20 cellular contexts compared by ENCODE assay signal in genomic region chr7:138784692-138785091, GRCh38. TPM values are rescaled to one million over a fixed set of nuclear protein-coding genes. Genes with fewer than 3 reads are reported as not detected.
A peak's percentile ranks its signal among the peaks of the same experiment; 100 is the strongest.
DNase-seq lines count a peak whose midpoint lies in the region; ATAC-seq and TF ChIP-seq lines count a peak whose summit lies in the region.
"Had no signal": no experiment of that assay in that cellular context is flagged by ENCODE, and none has a peak within 500 bp of the region (broad histone marks: within the 10 kb centered on the region; RNA-seq: fewer than 3 reads in every experiment).

No MANE protein-coding gene starts in this region.

- H3K4me3 Mint-ChIP-seq in MCF 10A (ENCODE audit: unreplicated experiment) = no peak overlapping the region
- no peak overlapping the region for H3K4me3 Mint-ChIP-seq in activated T-helper 17 cell treated with anti-CD3 and anti-CD28 coated beads, Interleukin-2, amount 50 U/mL, for 72 hours
- H3K4me3 Mint-ChIP-seq: CD4-positive, alpha-beta T cell; stimulated activated naive B cell treated with anti-CD40 and anti-IgM and Interleukin-4, amounts not matched to agents 10 μg/mL and 1 μg/mL and 100 μg/mL, for 72 hours; T-helper 1 cell treated with Interleukin-12 subunit alpha and Interleukin-12 subunit beta and Interleukin-4 antibody, amounts not matched to agents 30 μg/mL and 1 μg/mL, for 36 hours had no signal

- H3K9me3 Mint-ChIP-seq in MCF 10A (ENCODE audit: unreplicated experiment) = peaks cover 16% of the 10 kb centered on the region
- peaks cover 10% of the 10 kb centered on the region for H3K9me3 Mint-ChIP-seq in activated T-helper 17 cell treated with anti-CD3 and anti-CD28 coated beads, Interleukin-2, amount 50 U/mL, for 72 hours

- BruUV-seq in MCF 10A (replicated peaks; lab: Mats Ljungman, UMichigan) = no TSS peak

- DNase-seq in NCI-H2029 treated with DMSO at 0.1 percent for 48 hours (lab: John Stamatoyannopoulos, UW) = peak; percentile 76
- DNase-seq in MCF 10A (ENCODE audit: unreplicated experiment) = peak; percentile 69
- DNase-seq in iris pigment epithelial cell (ENCODE audit: low read depth) = peak; percentile 18
- no peak for DNase-seq in mesenteric fat pad (ENCODE audit: low spot score)
- no peak for DNase-seq in KG1 (lab: John Stamatoyannopoulos, UW)
- DNase-seq in GM10248 (ENCODE audit: extremely low spot score) = no peak
- DNase-seq: activated CD4-positive, alpha-beta T cell treated with anti-CD3 and anti-CD28 coated beads for 1 hour; adrenal gland; CD4-positive, alpha-beta T cell; colonic mucosa; head of caudate nucleus; kidney glomerular epithelial cell; MG63; RPMI8226; small intestine; stimulated activated CD4-positive, alpha-beta T cell treated with anti-CD3 and anti-CD28 coated beads, Interleukin-4, amount 100 ng/mL, for 1 hour; stimulated activated naive B cell treated with anti-CD40 and anti-IgM and Interleukin-4, amounts not matched to agents 10 μg/mL and 1 μg/mL and 100 μg/mL, for 72 hours had no signal

- intact Hi-C loops in MCF 10A (cut with micrococcal nuclease) = no loop called here

- H3K27me3 Mint-ChIP-seq in MCF 10A (ENCODE audit: insufficient read depth, unreplicated experiment) = no peaks in the 10 kb centered on the region
- H3K27me3 Mint-ChIP-seq in activated T-helper 17 cell treated with anti-CD3 and anti-CD28 coated beads, Interleukin-2, amount 50 U/mL, for 72 hours = peaks cover 18% of the 10 kb centered on the region

- CTCF ChIA-PET in MCF 10A (lab: Yijun Ruan, JAX) (interaction anchor here (0.5 to 0.7 kb wide), 2 partner anchors 28 to 56 kb away, joined by 4 to 6 read pairs; no protein-coding TSS in a partner anchor), GM10248 (lab: Yijun Ruan, JAX) (no interaction called here)

- TF ChIP-seq CTCF in MCF 10A (IDR thresholded peaks at IDR 0.05; ENCODE audit: unreplicated experiment) (no peak), GM10248 (IDR thresholded peaks at IDR 0.05; ENCODE audit: control extremely low read depth, extremely low read depth, low read depth, missing control alignments) (no peak)

- POLR2A ChIA-PET in MCF 10A (lab: Yijun Ruan, JAX) (no interaction called here), GM10248 (lab: Yijun Ruan, JAX) (no interaction called here)

- H3K27ac Mint-ChIP-seq in MCF 10A (ENCODE audit: low read depth, unreplicated experiment) = peak overlapping the region; percentile 4
- H3K27ac Mint-ChIP-seq in activated T-helper 17 cell treated with anti-CD3 and anti-CD28 coated beads, Interleukin-2, amount 50 U/mL, for 72 hours = no peak overlapping the region
- H3K27ac Mint-ChIP-seq: CD4-positive, alpha-beta T cell; stimulated activated naive B cell treated with anti-CD40 and anti-IgM and Interleukin-4, amounts not matched to agents 10 μg/mL and 1 μg/mL and 100 μg/mL, for 72 hours; T-helper 1 cell treated with Interleukin-12 subunit alpha and Interleukin-12 subunit beta and Interleukin-4 antibody, amounts not matched to agents 30 μg/mL and 1 μg/mL, for 36 hours had no signal

- no peak for ATAC-seq in activated T-helper 17 cell treated with anti-CD3 and anti-CD28 coated beads, Interleukin-2, amount 50 U/mL, for 72 hours (replicated peaks)
- ATAC-seq: stimulated activated naive B cell treated with anti-CD40 and anti-IgM and Interleukin-4, amounts not matched to agents 10 μg/mL and 1 μg/mL and 100 μg/mL, for 72 hours had no signal

- H3K36me3 Mint-ChIP-seq in MCF 10A (ENCODE audit: insufficient read depth, unreplicated experiment) = no peaks in the 10 kb centered on the region
- no peaks in the 10 kb centered on the region for H3K36me3 Mint-ChIP-seq in activated T-helper 17 cell treated with anti-CD3 and anti-CD28 coated beads, Interleukin-2, amount 50 U/mL, for 72 hours (ENCODE audit: low read depth)

- peaks cover 15% of the 10 kb centered on the region for H3K4me1 Mint-ChIP-seq in MCF 10A (ENCODE audit: insufficient read depth, unreplicated experiment)
- H3K4me1 Mint-ChIP-seq in activated T-helper 17 cell treated with anti-CD3 and anti-CD28 coated beads, Interleukin-2, amount 50 U/mL, for 72 hours = no peaks in the 10 kb centered on the region
- H3K4me1 Mint-ChIP-seq: stimulated activated naive B cell treated with anti-CD40 and anti-IgM and Interleukin-4, amounts not matched to agents 10 μg/mL and 1 μg/mL and 100 μg/mL, for 72 hours had no signal

RNA-seq across cellular contexts. Expression of gene TMEM213, which starts 13.1 kb away (rescaled TPM):
- total RNA-seq in MCF 10A (2022) (not detected in 2 replicates), mesenteric fat pad (not detected)
- total RNA-seq in activated T-helper 17 cell treated with anti-CD3 and anti-CD28 coated beads, Interleukin-2, amount 50 U/mL, for 72 hours = under 1 TPM in 1 of 2 donors, not detected in 1; 0.50 TPM
- total RNA-seq: adrenal gland; CD4-positive, alpha-beta T cell; colonic mucosa; temporal lobe had no signal

RNA-seq across cellular contexts. Expression of gene ATP6V0A4, which starts 13.3 kb away (rescaled TPM):
- total RNA-seq in MCF 10A (2022) (0.40 and 0.64 TPM in 2 replicates), mesenteric fat pad (not detected)
- 1 to 10 TPM in 1 of 2 donors, under 1 TPM in 1; 0.42 to 5.5 TPM for total RNA-seq in activated T-helper 17 cell treated with anti-CD3 and anti-CD28 coated beads, Interleukin-2, amount 50 U/mL, for 72 hours
- total RNA-seq: adrenal gland; CD4-positive, alpha-beta T cell; colonic mucosa had no signal

Comparison
In these comparisons a context has a peak if more than half of its experiments do, and no peak if none do; other contexts are left out.
1. DNase-seq: peak in NCI-H2029 treated with DMSO at 0.1 percent for 48 hours (single experiment), MCF 10A (single experiment) and iris pigment epithelial cell (single experiment); none in mesenteric fat pad (single experiment), KG1 (single experiment) and GM10248 (single experiment).